ENCODE assay signal across 32 cellular contexts in the genomic region with DNA sequence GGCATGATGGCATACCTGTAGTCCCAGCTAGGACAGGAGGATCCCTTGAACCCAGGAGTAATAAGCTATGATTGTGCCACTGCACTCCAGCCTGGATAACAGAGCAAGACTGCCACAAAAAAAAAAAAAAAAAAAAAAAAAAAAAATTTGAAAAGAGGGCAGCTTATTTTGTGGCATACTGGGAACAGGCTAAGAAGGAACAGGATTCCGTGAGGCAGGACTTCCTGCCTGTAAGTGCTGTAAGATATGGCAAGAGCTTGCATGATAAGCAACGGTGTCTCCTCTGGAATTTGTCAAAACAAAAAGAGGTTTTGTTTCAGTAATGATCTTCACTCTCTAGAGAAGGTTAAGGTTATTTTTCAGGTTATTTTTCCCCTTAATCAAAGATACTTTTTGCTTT.
"Had no signal": no experiment of that assay in that cellular context is flagged by ENCODE, and none has a peak within 500 bp of the region (broad histone marks: within the 10 kb centered on the region; RNA-seq: fewer than 3 reads in every experiment).

No MANE protein-coding gene starts in this region.

- DNase-seq: activated CD4-positive, alpha-beta memory T cell treated with anti-CD3 and anti-CD28 coated beads, Interleukin-2, amount 10 ng/mL, durations not matched to agents 7 days and 5 days; activated CD4-positive, alpha-beta T cell treated with anti-CD3 and anti-CD28 coated beads for 1 hour; activated CD4-positive, alpha-beta T cell treated with anti-CD3 and anti-CD28 coated beads for 48 hours; activated CD4-positive, CD25-positive, alpha-beta regulatory T cell; activated CD8-positive, alpha-beta memory T cell treated with anti-CD3 and anti-CD28 coated beads for 24 hours; activated CD8-positive, alpha-beta memory T cell treated with anti-CD3 and anti-CD28 coated beads, Interleukin-2, amount 10 ng/mL, durations not matched to agents 7 days and 5 days; activated CD8-positive, alpha-beta memory T cell treated with anti-CD3 and anti-CD28 coated beads, Interleukin-2, amount 50 U/mL, for 48 hours; activated effector memory CD4-positive, alpha-beta T cell treated with Interleukin-2 at 50 U/mL for 16 hours; activated naive CD4-positive, alpha-beta T cell treated with anti-CD3 and anti-CD28 coated beads, Interleukin-2, amount 10 ng/mL, durations not matched to agents 7 days and 5 days; activated naive CD8-positive, alpha-beta T cell treated with anti-CD3 and anti-CD28 coated beads, Interleukin-2, amount 50 U/mL, for 24 hours; activated T-cell treated with anti-CD3 and anti-CD28 coated beads, Interleukin-2, amount 50 U/mL, for 48 hours; anterior cingulate cortex; MM.1S; MV-4-11; NCI-H1092; NCI-H1436 treated with DMSO at 0.1 percent for 48 hours; NCI-H1694 treated with DMSO at 0.1 percent for 48 hours; NCI-H2029; NCI-H345; NCI-H524 treated with DMSO at 0.1 percent for 48 hours; PC-3; Peyer's patch; RPMI8226; SHP77 treated with DMSO at 0.1 percent for 48 hours; SK-N-SH; WERI-Rb-1 had no signal

- H3K9me3 Mint-ChIP-seq: activated CD4-positive, alpha-beta memory T cell treated with anti-CD3 and anti-CD28 coated beads, Interleukin-2, amount 10 ng/mL, durations not matched to agents 7 days and 5 days; activated naive CD4-positive, alpha-beta T cell treated with anti-CD3 and anti-CD28 coated beads, Interleukin-2, amount 10 ng/mL, durations not matched to agents 7 days and 5 days; activated naive CD8-positive, alpha-beta T cell treated with anti-CD3 and anti-CD28 coated beads, Interleukin-2, amount 50 U/mL, for 24 hours; brain; T-helper 1 cell treated with Interleukin-12 subunit alpha and Interleukin-12 subunit beta and Interleukin-4 antibody, amounts not matched to agents 30 μg/mL and 1 μg/mL, for 36 hours; T-helper 2 cell treated with Interferon-gamma antibody and Interleukin-4, amounts not matched to agents 5 μg/mL and 100 μg/mL, for 36 hours had no signal

- H3K4me1 Mint-ChIP-seq: activated naive CD8-positive, alpha-beta T cell treated with anti-CD3 and anti-CD28 coated beads, Interleukin-2, amount 50 U/mL, for 24 hours; brain had no signal

- H3K27me3 Mint-ChIP-seq: activated CD4-positive, alpha-beta memory T cell treated with anti-CD3 and anti-CD28 coated beads, Interleukin-2, amount 10 ng/mL, durations not matched to agents 7 days and 5 days; activated CD8-positive, alpha-beta memory T cell treated with anti-CD3 and anti-CD28 coated beads, Interleukin-2, amount 10 ng/mL, durations not matched to agents 7 days and 5 days; activated naive CD4-positive, alpha-beta T cell treated with anti-CD3 and anti-CD28 coated beads, Interleukin-2, amount 10 ng/mL, durations not matched to agents 7 days and 5 days; activated naive CD8-positive, alpha-beta T cell; activated naive CD8-positive, alpha-beta T cell treated with anti-CD3 and anti-CD28 coated beads, Interleukin-2, amount 50 U/mL, for 24 hours; brain had no signal

- H3K4me1 ChIP-seq: Peyer's patch, SJSA1 had no signal

- H3K4me3 ChIP-seq: Peyer's patch, SJSA1 had no signal

- H3K27ac ChIP-seq: KMS-11, Peyer's patch, SJSA1, WERI-Rb-1 had no signal

- H3K27ac Mint-ChIP-seq: activated CD4-positive, alpha-beta memory T cell treated with anti-CD3 and anti-CD28 coated beads, Interleukin-2, amount 10 ng/mL, durations not matched to agents 7 days and 5 days; activated CD8-positive, alpha-beta memory T cell treated with anti-CD3 and anti-CD28 coated beads, Interleukin-2, amount 10 ng/mL, durations not matched to agents 7 days and 5 days; activated naive CD4-positive, alpha-beta T cell treated with anti-CD3 and anti-CD28 coated beads, Interleukin-2, amount 10 ng/mL, durations not matched to agents 7 days and 5 days; activated naive CD8-positive, alpha-beta T cell; activated naive CD8-positive, alpha-beta T cell treated with anti-CD3 and anti-CD28 coated beads, Interleukin-2, amount 50 U/mL, for 24 hours; T-helper 1 cell treated with Interleukin-12 subunit alpha and Interleukin-12 subunit beta and Interleukin-4 antibody, amounts not matched to agents 30 μg/mL and 1 μg/mL, for 36 hours; T-helper 2 cell treated with Interferon-gamma antibody and Interleukin-4, amounts not matched to agents 5 μg/mL and 100 μg/mL, for 36 hours had no signal

- H3K9me3 ChIP-seq: Peyer's patch, SJSA1, SK-N-SH had no signal

- ATAC-seq: activated CD8-positive, alpha-beta memory T cell treated with anti-CD3 and anti-CD28 coated beads, Interleukin-2, amount 10 ng/mL, durations not matched to agents 7 days and 5 days; activated naive CD8-positive, alpha-beta T cell treated with anti-CD3 and anti-CD28 coated beads, Interleukin-2, amount 50 U/mL, for 24 hours; PC-3 had no signal

- H3K27me3 ChIP-seq: Peyer's patch, SJSA1 had no signal

- H3K4me3 Mint-ChIP-seq: activated CD4-positive, alpha-beta memory T cell treated with anti-CD3 and anti-CD28 coated beads, Interleukin-2, amount 10 ng/mL, durations not matched to agents 7 days and 5 days; activated CD8-positive, alpha-beta memory T cell treated with anti-CD3 and anti-CD28 coated beads, Interleukin-2, amount 10 ng/mL, durations not matched to agents 7 days and 5 days; activated naive CD4-positive, alpha-beta T cell treated with anti-CD3 and anti-CD28 coated beads, Interleukin-2, amount 10 ng/mL, durations not matched to agents 7 days and 5 days; activated naive CD8-positive, alpha-beta T cell; activated naive CD8-positive, alpha-beta T cell treated with anti-CD3 and anti-CD28 coated beads, Interleukin-2, amount 50 U/mL, for 24 hours; brain; T-helper 1 cell treated with Interleukin-12 subunit alpha and Interleukin-12 subunit beta and Interleukin-4 antibody, amounts not matched to agents 30 μg/mL and 1 μg/mL, for 36 hours; T-helper 2 cell treated with Interferon-gamma antibody and Interleukin-4, amounts not matched to agents 5 μg/mL and 100 μg/mL, for 36 hours had no signal

- H3K36me3 Mint-ChIP-seq: activated CD8-positive, alpha-beta memory T cell treated with anti-CD3 and anti-CD28 coated beads, Interleukin-2, amount 10 ng/mL, durations not matched to agents 7 days and 5 days had no signal
